In genomic region chr4:122107680-122108079, GRCh38 we compare ENCODE assay signal across 1 cellular context.
TF ChIP-seq lines count a peak whose summit lies in the region.

No MANE protein-coding gene starts in this region.

TF ChIP-seq in HepG2, 621 proteins besides CTCF, POLR2A, EP300 and RAD21 (continued from another document):
- TF ChIP-seq, protein P1, sequence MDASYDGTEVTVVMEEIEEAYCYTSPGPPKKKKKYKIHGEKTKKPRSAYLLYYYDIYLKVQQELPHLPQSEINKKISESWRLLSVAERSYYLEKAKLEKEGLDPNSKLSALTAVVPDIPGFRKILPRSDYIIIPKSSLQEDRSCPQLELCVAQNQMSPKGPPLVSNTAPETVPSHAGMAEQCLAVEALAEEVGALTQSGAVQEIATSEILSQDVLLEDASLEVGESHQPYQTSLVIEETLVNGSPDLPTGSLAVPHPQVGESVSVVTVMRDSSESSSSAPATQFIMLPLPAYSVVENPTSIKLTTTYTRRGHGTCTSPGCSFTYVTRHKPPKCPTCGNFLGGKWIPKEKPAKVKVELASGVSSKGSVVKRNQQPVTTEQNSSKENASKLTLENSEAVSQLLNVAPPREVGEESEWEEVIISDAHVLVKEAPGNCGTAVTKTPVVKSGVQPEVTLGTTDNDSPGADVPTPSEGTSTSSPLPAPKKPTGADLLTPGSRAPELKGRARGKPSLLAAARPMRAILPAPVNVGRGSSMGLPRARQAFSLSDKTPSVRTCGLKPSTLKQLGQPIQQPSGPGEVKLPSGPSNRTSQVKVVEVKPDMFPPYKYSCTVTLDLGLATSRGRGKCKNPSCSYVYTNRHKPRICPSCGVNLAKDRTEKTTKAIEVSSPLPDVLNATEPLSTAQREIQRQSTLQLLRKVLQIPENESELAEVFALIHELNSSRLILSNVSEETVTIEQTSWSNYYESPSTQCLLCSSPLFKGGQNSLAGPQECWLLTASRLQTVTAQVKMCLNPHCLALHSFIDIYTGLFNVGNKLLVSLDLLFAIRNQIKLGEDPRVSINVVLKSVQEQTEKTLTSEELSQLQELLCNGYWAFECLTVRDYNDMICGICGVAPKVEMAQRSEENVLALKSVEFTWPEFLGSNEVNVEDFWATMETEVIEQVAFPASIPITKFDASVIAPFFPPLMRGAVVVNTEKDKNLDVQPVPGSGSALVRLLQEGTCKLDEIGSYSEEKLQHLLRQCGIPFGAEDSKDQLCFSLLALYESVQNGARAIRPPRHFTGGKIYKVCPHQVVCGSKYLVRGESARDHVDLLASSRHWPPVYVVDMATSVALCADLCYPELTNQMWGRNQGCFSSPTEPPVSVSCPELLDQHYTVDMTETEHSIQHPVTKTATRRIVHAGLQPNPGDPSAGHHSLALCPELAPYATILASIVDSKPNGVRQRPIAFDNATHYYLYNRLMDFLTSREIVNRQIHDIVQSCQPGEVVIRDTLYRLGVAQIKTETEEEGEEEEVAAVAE (CRISPR knock-in tag; IDR thresholded peaks at IDR 0.05; ENCODE audit: borderline replicate concordance) = no peak
- TF ChIP-seq ZNF230 (CRISPR knock-in tag; IDR thresholded peaks at IDR 0.05) (no peak), MLXIP (CRISPR knock-in tag; IDR thresholded peaks at IDR 0.05; ENCODE audit: borderline replicate concordance) (no peak), FOXK2 (IDR thresholded peaks at IDR 0.05) (no peak), MAZ (IDR thresholded peaks at IDR 0.05; ENCODE audit: borderline replicate concordance, low read depth, low read length) (no peak), MAZ (CRISPR knock-in tag; IDR thresholded peaks at IDR 0.05; ENCODE audit: low read depth) (no peak)
